9 cellular contexts compared by ENCODE assay signal in genomic region chr2:213766465-213766891, GRCh38.
A peak's percentile ranks its signal among the peaks of the same experiment; 100 is the strongest.
DNase-seq lines count a peak whose midpoint lies in the region; ATAC-seq lines count a peak whose summit lies in the region.
"Had no signal": no experiment of that assay in that cellular context is flagged by ENCODE, and none has a peak within 500 bp of the region (broad histone marks: within the 10 kb centered on the region; RNA-seq: fewer than 3 reads in every experiment).

No MANE protein-coding gene starts in this region.

- no peaks in the 10 kb centered on the region for H3K36me3 Mint-ChIP-seq in activated T-cell treated with anti-CD3 and anti-CD28 coated beads, Interleukin-2, amount 50 U/mL, for 72 hours (ENCODE audit: insufficient read depth in 2 of 2)
- no peaks in the 10 kb centered on the region for H3K36me3 Mint-ChIP-seq in stimulated activated memory B cell treated with anti-CD40 and anti-IgM and Interleukin-4, amounts not matched to agents 10 μg/mL and 1 μg/mL and 100 μg/mL, for 72 hours

- H3K4me3 Mint-ChIP-seq in activated T-cell treated with anti-CD3 and anti-CD28 coated beads, Interleukin-2, amount 50 U/mL, for 72 hours, result peak overlapping the region in 1 of 2 donors; percentile 11
- H3K4me3 Mint-ChIP-seq in stimulated activated memory B cell treated with anti-CD40 and anti-IgM and Interleukin-4, amounts not matched to agents 10 μg/mL and 1 μg/mL and 100 μg/mL, for 72 hours, result peak overlapping the region; percentile 53

- H3K27ac Mint-ChIP-seq in activated T-cell treated with anti-CD3 and anti-CD28 coated beads, Interleukin-2, amount 50 U/mL, for 72 hours, result no peak overlapping the region
- peak overlapping the region; percentile 53 for H3K27ac Mint-ChIP-seq in stimulated activated memory B cell treated with anti-CD40 and anti-IgM and Interleukin-4, amounts not matched to agents 10 μg/mL and 1 μg/mL and 100 μg/mL, for 72 hours

- H3K9me3 Mint-ChIP-seq in activated T-cell treated with anti-CD3 and anti-CD28 coated beads, Interleukin-2, amount 50 U/mL, for 72 hours, result no peaks in the 10 kb centered on the region
- peaks cover 2% of the 10 kb centered on the region for H3K9me3 Mint-ChIP-seq in stimulated activated memory B cell treated with anti-CD40 and anti-IgM and Interleukin-4, amounts not matched to agents 10 μg/mL and 1 μg/mL and 100 μg/mL, for 72 hours

- H3K4me1 Mint-ChIP-seq in activated T-cell treated with anti-CD3 and anti-CD28 coated beads, Interleukin-2, amount 50 U/mL, for 72 hours (ENCODE audit: low read depth), result no peaks in the 10 kb centered on the region
- no peaks in the 10 kb centered on the region for H3K4me1 Mint-ChIP-seq in stimulated activated memory B cell treated with anti-CD40 and anti-IgM and Interleukin-4, amounts not matched to agents 10 μg/mL and 1 μg/mL and 100 μg/mL, for 72 hours

- ATAC-seq in activated T-cell treated with anti-CD3 and anti-CD28 coated beads, Interleukin-2, amount 50 U/mL, for 72 hours (replicated peaks in 1 of 2), result peak; percentile 85 to 86
- peak; percentile 92 for ATAC-seq in HG02623 (IDR thresholded peaks at IDR 0.05; ENCODE audit: unreplicated experiment)
- ATAC-seq in stimulated activated memory B cell treated with anti-CD40 and anti-IgM and Interleukin-4, amounts not matched to agents 10 μg/mL and 1 μg/mL and 100 μg/mL, for 72 hours, result peak; percentile 58

- DNase-seq in activated T-cell treated with anti-CD3 and anti-CD28 coated beads, Interleukin-2, amount 50 U/mL, for 72 hours, result no peak
- DNase-seq in activated T-cell treated with anti-CD3 and anti-CD28 coated beads for 4 hours, result no peak
- peak; percentile 42 for DNase-seq in M059J (ENCODE audit: low read depth)
- no peak for DNase-seq in AG08396 (ENCODE audit: low spot score)
- DNase-seq in NCI-H187 (lab: John Stamatoyannopoulos, UW), result no peak
- no peak for DNase-seq in ureter (ENCODE audit: low spot score)
- DNase-seq: amygdala had no signal

- H3K27me3 Mint-ChIP-seq in activated T-cell treated with anti-CD3 and anti-CD28 coated beads, Interleukin-2, amount 50 U/mL, for 72 hours (ENCODE audit: low read depth), result no peaks in the 10 kb centered on the region
- no peaks in the 10 kb centered on the region for H3K27me3 Mint-ChIP-seq in stimulated activated memory B cell treated with anti-CD40 and anti-IgM and Interleukin-4, amounts not matched to agents 10 μg/mL and 1 μg/mL and 100 μg/mL, for 72 hours
